20 cellular contexts compared by ENCODE assay signal in the genomic region with DNA sequence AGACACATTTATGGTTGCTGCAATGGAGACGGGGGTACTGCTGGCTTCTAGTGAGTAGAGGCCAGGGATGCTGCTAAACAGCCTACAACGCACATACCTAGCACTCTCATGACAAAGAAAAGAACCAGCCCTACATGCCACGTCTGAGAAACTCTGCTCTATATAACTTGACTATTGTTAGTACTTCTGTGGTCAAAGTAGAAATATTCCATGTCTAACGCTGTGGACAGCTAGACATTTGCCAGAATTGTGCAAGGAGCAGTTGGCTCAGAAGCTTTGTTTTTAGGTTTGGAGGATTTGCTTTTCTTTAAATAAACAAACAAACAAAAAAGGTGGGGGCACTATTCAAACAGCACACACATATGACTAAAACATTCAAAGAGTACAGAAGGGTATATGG. TPM values are rescaled to one million over a fixed set of nuclear protein-coding genes. Genes with fewer than 3 reads are reported as not detected.
DNase-seq lines count a peak whose midpoint lies in the region; ATAC-seq and TF ChIP-seq lines count a peak whose summit lies in the region.
"Had no signal": no experiment of that assay in that cellular context is flagged by ENCODE, and none has a peak within 500 bp of the region (broad histone marks: within the 10 kb centered on the region; RNA-seq: fewer than 3 reads in every experiment).

No MANE protein-coding gene starts in this region.

- peak overlapping the region; percentile 60 for H3K27ac ChIP-seq in hepatocyte
- no peak overlapping the region for H3K27ac ChIP-seq in ovary
- H3K27ac ChIP-seq: KMS-11, parathyroid adenoma, upper lobe of right lung had no signal

- H3K9me3 ChIP-seq in hepatocyte (ENCODE audit: low read depth) = no peaks in the 10 kb centered on the region
- H3K9me3 ChIP-seq in ovary = no peaks in the 10 kb centered on the region
- H3K9me3 ChIP-seq: spleen, upper lobe of right lung had no signal

- 78% methylated on average over 4 of the region's 4 CpGs for WGBS in hepatocyte (ENCODE audit: low lambda C conversion rate, missing lambda C conversion rate)
- WGBS in ovary, 3 donors = 71 to 74% (median 74%) methylated on average over 4 of the region's 4 CpGs

- peak overlapping the region; percentile 91 for H3K27ac Mint-ChIP-seq in activated T-cell treated with anti-CD3 and anti-CD28 coated beads, Interleukin-2, amount 50 U/mL, for 72 hours
- H3K27ac Mint-ChIP-seq in activated naive CD8-positive, alpha-beta T cell treated with anti-CD3 and anti-CD28 coated beads for 36 hours = peak overlapping the region; percentile 7
- peak overlapping the region; percentile 25 for H3K27ac Mint-ChIP-seq in stimulated activated naive B cell treated with anti-CD40 and anti-IgM and Interleukin-4, amounts not matched to agents 10 μg/mL and 1 μg/mL and 100 μg/mL, for 72 hours
- no peak overlapping the region for H3K27ac Mint-ChIP-seq in HFFc6
- H3K27ac Mint-ChIP-seq: brain; stimulated activated memory B cell treated with anti-CD40 and anti-IgM and Interleukin-4, amounts not matched to agents 10 μg/mL and 1 μg/mL and 100 μg/mL, for 72 hours had no signal

- no peaks in the 10 kb centered on the region for H3K9me3 Mint-ChIP-seq in activated T-cell treated with anti-CD3 and anti-CD28 coated beads, Interleukin-2, amount 50 U/mL, for 72 hours
- H3K9me3 Mint-ChIP-seq in activated naive CD8-positive, alpha-beta T cell treated with anti-CD3 and anti-CD28 coated beads for 36 hours = no peaks in the 10 kb centered on the region
- no peaks in the 10 kb centered on the region for H3K9me3 Mint-ChIP-seq in stimulated activated naive B cell treated with anti-CD40 and anti-IgM and Interleukin-4, amounts not matched to agents 10 μg/mL and 1 μg/mL and 100 μg/mL, for 72 hours
- H3K9me3 Mint-ChIP-seq in HFFc6 = no peaks in the 10 kb centered on the region
- H3K9me3 Mint-ChIP-seq: activated naive CD4-positive, alpha-beta T cell treated with anti-CD3 and anti-CD28 coated beads for 36 hours; brain; CD14-positive monocyte; stimulated activated memory B cell treated with anti-CD40 and anti-IgM and Interleukin-4, amounts not matched to agents 10 μg/mL and 1 μg/mL and 100 μg/mL, for 72 hours had no signal

- ATAC-seq in activated T-cell treated with anti-CD3 and anti-CD28 coated beads, Interleukin-2, amount 50 U/mL, for 72 hours (replicated peaks in 1 of 2) = no peak
- ATAC-seq in stimulated activated naive B cell treated with anti-CD40 and anti-IgM and Interleukin-4, amounts not matched to agents 10 μg/mL and 1 μg/mL and 100 μg/mL, for 72 hours (replicated peaks) = no peak
- ATAC-seq: stimulated activated memory B cell treated with anti-CD40 and anti-IgM and Interleukin-4, amounts not matched to agents 10 μg/mL and 1 μg/mL and 100 μg/mL, for 72 hours; upper lobe of right lung had no signal

- peaks cover 17% of the 10 kb centered on the region for H3K4me1 Mint-ChIP-seq in activated T-cell treated with anti-CD3 and anti-CD28 coated beads, Interleukin-2, amount 50 U/mL, for 72 hours (ENCODE audit: low read depth)
- peaks cover 31% of the 10 kb centered on the region for H3K4me1 Mint-ChIP-seq in activated naive CD8-positive, alpha-beta T cell treated with anti-CD3 and anti-CD28 coated beads for 36 hours
- H3K4me1 Mint-ChIP-seq in stimulated activated naive B cell treated with anti-CD40 and anti-IgM and Interleukin-4, amounts not matched to agents 10 μg/mL and 1 μg/mL and 100 μg/mL, for 72 hours = peaks cover 8 to 17% of the 10 kb centered on the region in 2 donors
- H3K4me1 Mint-ChIP-seq in HFFc6 (ENCODE audit: low read depth) = peaks cover 48% of the 10 kb centered on the region

- no peaks in the 10 kb centered on the region for H3K27me3 Mint-ChIP-seq in activated T-cell treated with anti-CD3 and anti-CD28 coated beads, Interleukin-2, amount 50 U/mL, for 72 hours (ENCODE audit: low read depth)
- H3K27me3 Mint-ChIP-seq in activated naive CD8-positive, alpha-beta T cell treated with anti-CD3 and anti-CD28 coated beads for 36 hours = no peaks in the 10 kb centered on the region
- no peaks in the 10 kb centered on the region for H3K27me3 Mint-ChIP-seq in stimulated activated naive B cell treated with anti-CD40 and anti-IgM and Interleukin-4, amounts not matched to agents 10 μg/mL and 1 μg/mL and 100 μg/mL, for 72 hours
- H3K27me3 Mint-ChIP-seq in HFFc6 (ENCODE audit: insufficient read depth) = 0 out of 2 replicates have a peak, but pooled peaks cover 2% of the 10 kb centered on the region
- H3K27me3 Mint-ChIP-seq: brain; stimulated activated memory B cell treated with anti-CD40 and anti-IgM and Interleukin-4, amounts not matched to agents 10 μg/mL and 1 μg/mL and 100 μg/mL, for 72 hours had no signal

- H3K27me3 ChIP-seq in hepatocyte (no peaks in the 10 kb centered on the region), ovary (no peaks in the 10 kb centered on the region)
- H3K27me3 ChIP-seq: spleen, upper lobe of right lung had no signal

- H3K4me1 ChIP-seq in hepatocyte (ENCODE audit: insufficient read depth) (no peaks in the 10 kb centered on the region), ovary (ENCODE audit: insufficient read depth) (no peaks in the 10 kb centered on the region)
- H3K4me1 ChIP-seq: upper lobe of right lung had no signal

- H2AFZ ChIP-seq in hepatocyte = no peak overlapping the region
- H2AFZ ChIP-seq: parathyroid adenoma had no signal

- H3K79me2 ChIP-seq in hepatocyte = peaks cover 84% of the 10 kb centered on the region

- TF ChIP-seq CTCF in hepatocyte (IDR thresholded peaks at IDR 0.05; ENCODE audit: poor library complexity) = no peak
- no peak for TF ChIP-seq CTCF in ovary (IDR thresholded peaks at IDR 0.05)
- TF ChIP-seq CTCF in HFFc6 (IDR thresholded peaks at IDR 0.05) = no peak

- no peak for DNase-seq in activated T-cell treated with anti-CD3 and anti-CD28 coated beads, Interleukin-2, amount 50 U/mL, for 72 hours
- DNase-seq in activated T-cell treated with anti-CD3 and anti-CD28 coated beads, Interleukin-2, amount 50 U/mL, for 48 hours = no peak
- no peak for DNase-seq in activated naive CD8-positive, alpha-beta T cell treated with anti-CD3 and anti-CD28 coated beads for 36 hours
- DNase-seq in hepatocyte (ENCODE audit: low spot score) = no peak
- DNase-seq in stimulated activated naive B cell treated with anti-CD40 and anti-IgM and Interleukin-4, amounts not matched to agents 10 μg/mL and 1 μg/mL and 100 μg/mL, for 72 hours = no peak
- no peak for DNase-seq in NCI-H1436 treated with DMSO at 0.1 percent for 48 hours (lab: John Stamatoyannopoulos, UW)
- no peak for DNase-seq in ovary
- no peak for DNase-seq in HFFc6
- DNase-seq: activated naive CD4-positive, alpha-beta T cell treated with anti-CD3 and anti-CD28 coated beads for 36 hours; dermis blood vessel endothelial cell; DMS79; kidney glomerular epithelial cell; SIG-M5; spleen; upper lobe of right lung had no signal

- no peak for TF ChIP-seq EP300 in ovary (IDR thresholded peaks at IDR 0.05)

- H3K4me3 Mint-ChIP-seq in activated T-cell treated with anti-CD3 and anti-CD28 coated beads, Interleukin-2, amount 50 U/mL, for 72 hours = no peak overlapping the region
- H3K4me3 Mint-ChIP-seq in activated naive CD8-positive, alpha-beta T cell treated with anti-CD3 and anti-CD28 coated beads for 36 hours = no peak overlapping the region
- H3K4me3 Mint-ChIP-seq in stimulated activated naive B cell treated with anti-CD40 and anti-IgM and Interleukin-4, amounts not matched to agents 10 μg/mL and 1 μg/mL and 100 μg/mL, for 72 hours = no peak overlapping the region
- H3K4me3 Mint-ChIP-seq in HFFc6 = no peak overlapping the region
- H3K4me3 Mint-ChIP-seq: activated naive CD4-positive, alpha-beta T cell treated with anti-CD3 and anti-CD28 coated beads for 36 hours; brain; CD14-positive monocyte; stimulated activated memory B cell treated with anti-CD40 and anti-IgM and Interleukin-4, amounts not matched to agents 10 μg/mL and 1 μg/mL and 100 μg/mL, for 72 hours had no signal

- TF ChIP-seq POLR2A in ovary (IDR thresholded peaks at IDR 0.05) = no peak

- H3K36me3 Mint-ChIP-seq in activated T-cell treated with anti-CD3 and anti-CD28 coated beads, Interleukin-2, amount 50 U/mL, for 72 hours (ENCODE audit: insufficient read depth in 2 of 2) = peaks cover 7 to 27% of the 10 kb centered on the region in 2 donors
- peaks cover 8% of the 10 kb centered on the region for H3K36me3 Mint-ChIP-seq in activated naive CD8-positive, alpha-beta T cell treated with anti-CD3 and anti-CD28 coated beads for 36 hours
- H3K36me3 Mint-ChIP-seq in stimulated activated naive B cell treated with anti-CD40 and anti-IgM and Interleukin-4, amounts not matched to agents 10 μg/mL and 1 μg/mL and 100 μg/mL, for 72 hours = peaks cover 24 to 33% of the 10 kb centered on the region in 2 donors
- H3K36me3 Mint-ChIP-seq in HFFc6 (ENCODE audit: low read depth) = peaks cover 34% of the 10 kb centered on the region

- peaks cover 19% of the 10 kb centered on the region for H4K20me1 ChIP-seq in hepatocyte (ENCODE audit: insufficient read depth, poor library complexity, severe bottlenecking)

- H3K9me2 ChIP-seq in hepatocyte (replicated peaks; ENCODE audit: insufficient read depth) = no peaks in the 10 kb centered on the region

- H3K4me3 ChIP-seq in hepatocyte (no peak overlapping the region), ovary (no peak overlapping the region)
- H3K4me3 ChIP-seq: spleen, upper lobe of right lung had no signal

- H3K36me3 ChIP-seq in hepatocyte (replicated peaks; ENCODE audit: insufficient read depth, low read depth) = no peaks in the 10 kb centered on the region
- H3K36me3 ChIP-seq in ovary = no peaks in the 10 kb centered on the region

- intact Hi-C loops in ovary (cut with DNase I) = no loop called here

- H3K4me2 ChIP-seq in hepatocyte = no peak overlapping the region
- H3K4me2 ChIP-seq: KMS-11 had no signal

RNA-seq across cellular contexts. Expression of a gene that starts 20.5 kb away (rescaled TPM):
- total RNA-seq in activated T-cell treated with anti-CD3 and anti-CD28 coated beads, Interleukin-2, amount 50 U/mL, for 72 hours = 100 to 1,000 TPM; 150 to 176 TPM
- 100 to 1,000 TPM; 150 to 156 TPM for total RNA-seq in activated naive CD8-positive, alpha-beta T cell treated with anti-CD3 and anti-CD28 coated beads for 36 hours
- total RNA-seq in hepatocyte = 57.7 and 64.0 TPM in 2 replicates
- 112 and 114 TPM in 2 replicates for polyA plus RNA-seq in hepatocyte
- 10 to 100 TPM; 51.0 to 90.3 (median 77.2) TPM for total RNA-seq in ovary
- polyA plus RNA-seq in ovary = 100 to 1,000 TPM in 1 of 2 donors, 10 to 100 TPM in 1; 43.6 to 189 TPM
- total RNA-seq in HFFc6 (2021; fragmentation: NEBNext Ultra II Directional; extraction: Animal tissue kit (Norgen Biotek cat#: 25700)) = 100 to 1,000 TPM; 192 to 242 (median 210) TPM
